ENCODE assay signal across 1 cellular context in genomic region chr4:105714071-105714521, GRCh38.
TF ChIP-seq lines count a peak whose summit lies in the region.

No MANE protein-coding gene starts in this region.

TF ChIP-seq in GM12878, 131 proteins besides CTCF, POLR2A, EP300 and RAD21:
- TF ChIP-seq, protein P1, sequence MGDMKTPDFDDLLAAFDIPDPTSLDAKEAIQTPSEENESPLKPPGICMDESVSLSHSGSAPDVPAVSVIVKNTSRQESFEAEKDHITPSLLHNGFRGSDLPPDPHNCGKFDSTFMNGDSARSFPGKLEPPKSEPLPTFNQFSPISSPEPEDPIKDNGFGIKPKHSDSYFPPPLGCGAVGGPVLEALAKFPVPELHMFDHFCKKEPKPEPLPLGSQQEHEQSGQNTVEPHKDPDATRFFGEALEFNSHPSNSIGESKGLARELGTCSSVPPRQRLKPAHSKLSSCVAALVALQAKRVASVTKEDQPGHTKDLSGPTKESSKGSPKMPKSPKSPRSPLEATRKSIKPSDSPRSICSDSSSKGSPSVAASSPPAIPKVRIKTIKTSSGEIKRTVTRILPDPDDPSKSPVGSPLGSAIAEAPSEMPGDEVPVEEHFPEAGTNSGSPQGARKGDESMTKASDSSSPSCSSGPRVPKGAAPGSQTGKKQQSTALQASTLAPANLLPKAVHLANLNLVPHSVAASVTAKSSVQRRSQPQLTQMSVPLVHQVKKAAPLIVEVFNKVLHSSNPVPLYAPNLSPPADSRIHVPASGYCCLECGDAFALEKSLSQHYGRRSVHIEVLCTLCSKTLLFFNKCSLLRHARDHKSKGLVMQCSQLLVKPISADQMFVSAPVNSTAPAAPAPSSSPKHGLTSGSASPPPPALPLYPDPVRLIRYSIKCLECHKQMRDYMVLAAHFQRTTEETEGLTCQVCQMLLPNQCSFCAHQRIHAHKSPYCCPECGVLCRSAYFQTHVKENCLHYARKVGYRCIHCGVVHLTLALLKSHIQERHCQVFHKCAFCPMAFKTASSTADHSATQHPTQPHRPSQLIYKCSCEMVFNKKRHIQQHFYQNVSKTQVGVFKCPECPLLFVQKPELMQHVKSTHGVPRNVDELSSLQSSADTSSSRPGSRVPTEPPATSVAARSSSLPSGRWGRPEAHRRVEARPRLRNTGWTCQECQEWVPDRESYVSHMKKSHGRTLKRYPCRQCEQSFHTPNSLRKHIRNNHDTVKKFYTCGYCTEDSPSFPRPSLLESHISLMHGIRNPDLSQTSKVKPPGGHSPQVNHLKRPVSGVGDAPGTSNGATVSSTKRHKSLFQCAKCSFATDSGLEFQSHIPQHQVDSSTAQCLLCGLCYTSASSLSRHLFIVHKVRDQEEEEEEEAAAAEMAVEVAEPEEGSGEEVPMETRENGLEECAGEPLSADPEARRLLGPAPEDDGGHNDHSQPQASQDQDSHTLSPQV (IDR thresholded peaks at IDR 0.05) = no peak
- TF ChIP-seq RAD51 (IDR thresholded peaks at IDR 0.05) (0 out of 2 replicates have a peak, but pooled peaks have one; percentile 16), RELB (IDR thresholded peaks at IDR 0.05; ENCODE audit: low read depth) (peak; percentile 39; the same call in 1 of the 2 replicates), ZBTB40 (IDR thresholded peaks at IDR 0.05; ENCODE audit: borderline replicate concordance) (no peak), PKNOX1 (IDR thresholded peaks at IDR 0.05) (peak; percentile 56; the same call in 1 of the 2 replicates), RUNX3 (IDR thresholded peaks at IDR 0.05; ENCODE audit: low read length) (peak; percentile 69), ZNF384 (IDR thresholded peaks at IDR 0.05; ENCODE audit: borderline replicate concordance, low read depth, low read length) (peak; percentile 94), SREBF1 (IDR thresholded peaks at IDR 0.05; ENCODE audit: low read length) (no peak), POU2F2 (IDR thresholded peaks at IDR 0.05; ENCODE audit: borderline replicate concordance, low read depth, low read length) (peak; percentile 76; the same call in 2 of the 3 replicates), IKZF2 (IDR thresholded peaks at IDR 0.05) (peak; percentile 36 to 46; a peak in 3 of 4 replicates), TBL1XR1 (IDR thresholded peaks at IDR 0.05; ENCODE audit: low read depth, low read length) (no peak)
TF ChIP-seq in GM12878: peak in this region for 7.
